Comparison of ENCODE assay signal across 14 cellular contexts in the genomic region with DNA sequence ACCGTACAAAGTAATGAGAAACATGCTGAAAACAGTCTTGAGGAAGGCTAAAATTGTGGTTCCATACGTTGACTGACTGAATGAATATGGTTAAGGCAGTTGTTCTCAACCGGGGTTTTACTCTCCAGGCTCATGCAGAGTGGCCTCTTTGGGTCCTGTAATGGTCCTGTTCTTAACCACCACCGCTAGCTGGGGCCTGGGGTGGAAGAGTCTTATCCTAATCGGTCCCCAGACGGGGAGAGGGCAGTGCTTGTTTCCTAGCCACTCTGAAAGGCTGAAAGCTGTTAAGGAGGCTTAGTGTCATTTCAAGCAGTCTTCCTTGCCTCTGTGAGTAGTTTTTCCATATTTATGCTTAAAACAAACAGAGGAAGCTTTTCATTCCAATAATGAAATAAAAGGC. TPM values are rescaled to one million over a fixed set of nuclear protein-coding genes. Genes with fewer than 3 reads are reported as not detected.
DNase-seq lines count a peak whose midpoint lies in the region; ATAC-seq lines count a peak whose summit lies in the region.
"Had no signal": no experiment of that assay in that cellular context is flagged by ENCODE, and none has a peak within 500 bp of the region (broad histone marks: within the 10 kb centered on the region; RNA-seq: fewer than 3 reads in every experiment).

No MANE protein-coding gene starts in this region.

- CTCF ChIA-PET in activated CD4-positive, alpha-beta T cell treated with anti-CD3 and anti-CD28 coated beads, Interleukin-2, amount 10 ng/mL, durations not matched to agents 7 days and 5 days (lab: Charles Lee): interaction anchor here (0.7 to 1.5 kb wide), 6 partner anchors 26 to 80 kb away, joined by 3 to 4 read pairs (median 3); partner anchors contain the start of gene SELENOT
- CTCF ChIA-PET in T-cell (lab: Charles Lee): interaction anchor here (0.6 to 0.7 kb wide), 2 partner anchors 68 to 201 kb away, joined by 3 to 6 read pairs; partner anchors contain the start of gene ERICH6 (in 1 of the 2)

- POLR2A ChIA-PET in activated CD4-positive, alpha-beta T cell treated with anti-CD3 and anti-CD28 coated beads, Interleukin-2, amount 10 ng/mL, durations not matched to agents 7 days and 5 days (lab: Charles Lee): interaction anchor here (0.6 kb wide), 1 partner anchor 15 kb away, joined by 5 read pairs; no protein-coding TSS in a partner anchor
- POLR2A ChIA-PET in T-cell (lab: Charles Lee): interaction anchor here in 1 of 2 donors (0.6 to 1.0 kb wide), 12 partner anchors 22 to 1108 kb away, joined by 3 to 21 read pairs (median 6); partner anchors contain the start of genes ERICH6 and SIAH2

- no peak for DNase-seq in activated CD4-positive, alpha-beta T cell treated with anti-CD3 and anti-CD28 coated beads, Interleukin-2, amount 10 ng/mL, durations not matched to agents 7 days and 5 days
- DNase-seq in activated CD4-positive, alpha-beta T cell treated with anti-CD3 and anti-CD28 coated beads, Interleukin-2, amount 50 U/mL, for 4 hours: no peak
- DNase-seq in T-cell (no peak), sciatic nerve (ENCODE audit: low spot score) (no peak), NOMO-1 (lab: John Stamatoyannopoulos, UW; ENCODE audit: unreplicated experiment in 2 of 2) (no peak), NCI-H2081 treated with DMSO at 0.1 percent for 48 hours (lab: John Stamatoyannopoulos, UW) (no peak)
- no peak for DNase-seq in effector memory CD4-positive, alpha-beta T cell
- DNase-seq: brain microvascular endothelial cell, glutamatergic neuron, left colon, NCI-H1436 treated with DMSO at 0.1 percent for 48 hours, SHP77, tibial artery had no signal

- H3K27ac ChIP-seq in effector memory CD4-positive, alpha-beta T cell (ENCODE audit: insufficient read depth, low read length, poor library complexity, severe bottlenecking): peak overlapping the region; percentile 28
- H3K27ac ChIP-seq: brain microvascular endothelial cell, tibial artery had no signal

- no peak overlapping the region for H3K4me3 Mint-ChIP-seq in activated CD4-positive, alpha-beta T cell treated with anti-CD3 and anti-CD28 coated beads, Interleukin-2, amount 10 ng/mL, durations not matched to agents 7 days and 5 days
- peak overlapping the region in 1 of 3 donors; percentile 41 for H3K4me3 Mint-ChIP-seq in T-cell
- H3K4me3 Mint-ChIP-seq in stimulated activated memory B cell treated with anti-CD40 and anti-IgM and Interleukin-4, amounts not matched to agents 10 μg/mL and 1 μg/mL and 100 μg/mL, for 72 hours: no peak overlapping the region

- H3K9me3 Mint-ChIP-seq in activated CD4-positive, alpha-beta T cell treated with anti-CD3 and anti-CD28 coated beads, Interleukin-2, amount 10 ng/mL, durations not matched to agents 7 days and 5 days: no peaks in the 10 kb centered on the region
- no peaks in the 10 kb centered on the region for H3K9me3 Mint-ChIP-seq in T-cell
- no peaks in the 10 kb centered on the region for H3K9me3 Mint-ChIP-seq in stimulated activated memory B cell treated with anti-CD40 and anti-IgM and Interleukin-4, amounts not matched to agents 10 μg/mL and 1 μg/mL and 100 μg/mL, for 72 hours

- H3K4me1 ChIP-seq in effector memory CD4-positive, alpha-beta T cell (ENCODE audit: control insufficient read depth, insufficient read depth, low read length, poor library complexity, severe bottlenecking): peaks cover 14% of the 10 kb centered on the region
- H3K4me1 ChIP-seq: tibial artery had no signal

- ATAC-seq in T-cell (replicated peaks in 1 of 4) (peak in 2 of 4 experiments; percentile 24 to 28), sciatic nerve (peak; percentile 45)
- ATAC-seq in stimulated activated memory B cell treated with anti-CD40 and anti-IgM and Interleukin-4, amounts not matched to agents 10 μg/mL and 1 μg/mL and 100 μg/mL, for 72 hours: no peak
- ATAC-seq: left colon had no signal

- H3K4me3 ChIP-seq in effector memory CD4-positive, alpha-beta T cell (ENCODE audit: insufficient read depth, low read depth, low read length, poor library complexity, severe bottlenecking): no peak overlapping the region
- H3K4me3 ChIP-seq: tibial artery had no signal

- no peaks in the 10 kb centered on the region for H3K9me3 ChIP-seq in effector memory CD4-positive, alpha-beta T cell (ENCODE audit: control insufficient read depth, low read length)
- H3K9me3 ChIP-seq: tibial artery had no signal

- H3K27me3 ChIP-seq in effector memory CD4-positive, alpha-beta T cell (replicated peaks; ENCODE audit: control insufficient read depth, insufficient read depth, low read length, poor library complexity, severe bottlenecking): no peaks in the 10 kb centered on the region
- H3K27me3 ChIP-seq: brain microvascular endothelial cell, tibial artery had no signal

- peaks cover 7% of the 10 kb centered on the region for H3K36me3 ChIP-seq in effector memory CD4-positive, alpha-beta T cell (ENCODE audit: control insufficient read depth, insufficient read depth, low read length)
- H3K36me3 ChIP-seq: brain microvascular endothelial cell had no signal

- H3K27ac Mint-ChIP-seq in activated CD4-positive, alpha-beta T cell treated with anti-CD3 and anti-CD28 coated beads, Interleukin-2, amount 10 ng/mL, durations not matched to agents 7 days and 5 days: peak overlapping the region; percentile 79
- peak overlapping the region; percentile 74 to 83 for H3K27ac Mint-ChIP-seq in T-cell
- H3K27ac Mint-ChIP-seq in stimulated activated memory B cell treated with anti-CD40 and anti-IgM and Interleukin-4, amounts not matched to agents 10 μg/mL and 1 μg/mL and 100 μg/mL, for 72 hours: no peak overlapping the region

- intact Hi-C loops in sciatic nerve (cut with DNase I): no loop called here

- H3K36me3 Mint-ChIP-seq in activated CD4-positive, alpha-beta T cell treated with anti-CD3 and anti-CD28 coated beads, Interleukin-2, amount 10 ng/mL, durations not matched to agents 7 days and 5 days (ENCODE audit: low read depth): peaks cover 10% of the 10 kb centered on the region
- peaks cover 8% of the 10 kb centered on the region for H3K36me3 Mint-ChIP-seq in T-cell
- peaks cover 7% of the 10 kb centered on the region for H3K36me3 Mint-ChIP-seq in stimulated activated memory B cell treated with anti-CD40 and anti-IgM and Interleukin-4, amounts not matched to agents 10 μg/mL and 1 μg/mL and 100 μg/mL, for 72 hours

- H3K27me3 Mint-ChIP-seq in activated CD4-positive, alpha-beta T cell treated with anti-CD3 and anti-CD28 coated beads, Interleukin-2, amount 10 ng/mL, durations not matched to agents 7 days and 5 days: no peaks in the 10 kb centered on the region
- H3K27me3 Mint-ChIP-seq in T-cell: no peaks in the 10 kb centered on the region
- no peaks in the 10 kb centered on the region for H3K27me3 Mint-ChIP-seq in stimulated activated memory B cell treated with anti-CD40 and anti-IgM and Interleukin-4, amounts not matched to agents 10 μg/mL and 1 μg/mL and 100 μg/mL, for 72 hours

- peaks cover 26% of the 10 kb centered on the region for H3K4me1 Mint-ChIP-seq in activated CD4-positive, alpha-beta T cell treated with anti-CD3 and anti-CD28 coated beads, Interleukin-2, amount 10 ng/mL, durations not matched to agents 7 days and 5 days
- peaks cover 27 to 40% (median 29%) of the 10 kb centered on the region in 3 donors for H3K4me1 Mint-ChIP-seq in T-cell
- peaks cover 28% of the 10 kb centered on the region for H3K4me1 Mint-ChIP-seq in stimulated activated memory B cell treated with anti-CD40 and anti-IgM and Interleukin-4, amounts not matched to agents 10 μg/mL and 1 μg/mL and 100 μg/mL, for 72 hours

RNA-seq across cellular contexts. Expression of gene SELENOT, which starts 32.0 kb away (rescaled TPM):
- total RNA-seq in activated CD4-positive, alpha-beta T cell treated with anti-CD3 and anti-CD28 coated beads, Interleukin-2, amount 10 ng/mL, durations not matched to agents 7 days and 5 days: 100 to 1,000 TPM; 108 to 140 TPM
- total RNA-seq in T-cell (10 to 100 TPM; 64.1 to 85.9 (median 70.3) TPM), sciatic nerve (93.5 TPM)
